ENCODE assay signal across 4 cellular contexts in genomic region chrX:49741501-49741900, GRCh38. TPM values are rescaled to one million over a fixed set of nuclear protein-coding genes. Genes with fewer than 3 reads are reported as not detected.
"Had no signal": no experiment of that assay in that cellular context is flagged by ENCODE, and none has a peak within 500 bp of the region (broad histone marks: within the 10 kb centered on the region; RNA-seq: fewer than 3 reads in every experiment).

No MANE protein-coding gene starts in this region.

RNA-seq across cellular contexts. Expression of gene PAGE1, which starts 45.7 kb away (rescaled TPM):
- polyA plus RNA-seq: adipose tissue, adrenal gland, aorta, cardiac muscle cell had no signal
